ENCODE assay signal across 30 cellular contexts in genomic region chr6:163186527-163186926, GRCh38.
"Had no signal": no experiment of that assay in that cellular context is flagged by ENCODE, and none has a peak within 500 bp of the region (broad histone marks: within the 10 kb centered on the region; RNA-seq: fewer than 3 reads in every experiment).

No MANE protein-coding gene starts in this region.

- H3K27me3 Mint-ChIP-seq: activated naive CD8-positive, alpha-beta T cell had no signal

- H3K36me3 ChIP-seq: cardiac muscle cell, heart right ventricle, left ventricle myocardium inferior, ovary, stomach, suprapubic skin, tibial nerve had no signal

- H3K4me3 Mint-ChIP-seq: activated CD4-positive, alpha-beta T cell treated with anti-CD3 and anti-CD28 coated beads for 36 hours; activated naive CD8-positive, alpha-beta T cell; activated T-cell treated with anti-CD3 and anti-CD28 coated beads, Interleukin-2, amount 50 U/mL, for 72 hours; endodermal cell; natural killer cell treated with Interleukin-12 subunit alpha and Interleukin-12 subunit beta and Interleukin-15 and Interleukin-18, amount 100 ng/mL, for 72 hours; T-helper 2 cell treated with Interferon-gamma antibody and Interleukin-4, amounts not matched to agents 5 μg/mL and 100 μg/mL, for 36 hours had no signal

- H3K27ac Mint-ChIP-seq: activated CD4-positive, alpha-beta T cell treated with anti-CD3 and anti-CD28 coated beads for 36 hours; activated naive CD8-positive, alpha-beta T cell; activated T-cell treated with anti-CD3 and anti-CD28 coated beads, Interleukin-2, amount 50 U/mL, for 72 hours; endodermal cell; natural killer cell treated with Interleukin-12 subunit alpha and Interleukin-12 subunit beta and Interleukin-15 and Interleukin-18, amount 100 ng/mL, for 72 hours; progenitor cell of endocrine pancreas; T-helper 2 cell treated with Interferon-gamma antibody and Interleukin-4, amounts not matched to agents 5 μg/mL and 100 μg/mL, for 36 hours had no signal

- H3K27me3 ChIP-seq: body of pancreas, cardiac muscle cell, heart right ventricle, ovary, stomach, suprapubic skin, tibial nerve had no signal

- H3K36me3 Mint-ChIP-seq: activated naive CD8-positive, alpha-beta T cell; natural killer cell treated with Interleukin-12 subunit alpha and Interleukin-12 subunit beta and Interleukin-15 and Interleukin-18, amount 100 ng/mL, for 72 hours had no signal

- H3K9me3 ChIP-seq: body of pancreas, heart right ventricle, left ventricle myocardium inferior, ovary, stomach, suprapubic skin, tibial nerve had no signal

- H3K9me3 Mint-ChIP-seq: activated T-cell treated with anti-CD3 and anti-CD28 coated beads, Interleukin-2, amount 50 U/mL, for 72 hours; endodermal cell; natural killer cell treated with Interleukin-12 subunit alpha and Interleukin-12 subunit beta and Interleukin-15 and Interleukin-18, amount 100 ng/mL, for 72 hours; T-helper 2 cell treated with Interferon-gamma antibody and Interleukin-4, amounts not matched to agents 5 μg/mL and 100 μg/mL, for 36 hours had no signal

- H3K4me3 ChIP-seq: body of pancreas, cardiac muscle cell, heart right ventricle, left ventricle myocardium inferior, lung, ovary, skin epidermis, stomach, suprapubic skin, tibial nerve had no signal

- H3K27ac ChIP-seq: body of pancreas, heart right ventricle, left ventricle myocardium inferior, ovary, skin epidermis, stomach, suprapubic skin had no signal

- ATAC-seq: activated CD4-positive, alpha-beta T cell treated with anti-CD3 and anti-CD28 coated beads for 36 hours; activated T-cell treated with anti-CD3 and anti-CD28 coated beads, Interleukin-2, amount 50 U/mL, for 72 hours; body of pancreas; esophagus mucosa; heart right ventricle had no signal

- DNase-seq: activated CD4-positive, alpha-beta T cell treated with anti-CD3 and anti-CD28 coated beads for 36 hours; activated CD4-positive, alpha-beta T cell treated with anti-CD3 and anti-CD28 coated beads, Interleukin-2, amount 50 U/mL, for 4 hours; activated CD4-positive, CD25-positive, alpha-beta regulatory T cell; activated naive CD4-positive, alpha-beta T cell treated with Interleukin-2 at 50 U/mL for 16 hours; activated T-cell treated with anti-CD3 and anti-CD28 coated beads for 4 hours; activated T-cell treated with anti-CD3 and anti-CD28 coated beads, Interleukin-2, amount 50 U/mL, for 72 hours; aorta; body of pancreas; endodermal cell; foreskin melanocyte; heart right ventricle; kidney glomerular epithelial cell; left ventricle myocardium inferior; mesendoderm; ovary; retina; stimulated activated CD4-positive, alpha-beta T cell treated with anti-CD3 and anti-CD28 coated beads, Interleukin-12 subunit alpha, Interleukin-12 subunit beta, amount 100 ng/mL, for 4 hours; stimulated activated CD4-positive, alpha-beta T cell treated with anti-CD3 and anti-CD28 coated beads, Interleukin-4, amount 100 ng/mL, for 1 hour; stomach; T-helper 1 cell had no signal

- H3K4me1 ChIP-seq: body of pancreas, stomach, suprapubic skin had no signal

- H3K4me1 Mint-ChIP-seq: activated CD4-positive, alpha-beta T cell treated with anti-CD3 and anti-CD28 coated beads for 36 hours had no signal
